21 cellular contexts compared by ENCODE assay signal in genomic region chr19:1998712-1999708, GRCh38. TPM values are rescaled to one million over a fixed set of nuclear protein-coding genes. Genes with fewer than 3 reads are reported as not detected.
DNase-seq lines count a peak whose midpoint lies in the region; ATAC-seq, FAIRE-seq and TF ChIP-seq lines count a peak whose summit lies in the region.
"Had no signal": no experiment of that assay in that cellular context is flagged by ENCODE, and none has a peak within 500 bp of the region (broad histone marks: within the 10 kb centered on the region; RNA-seq: fewer than 3 reads in every experiment).

No MANE protein-coding gene starts in this region.

- H3K27ac ChIP-seq in right cardiac atrium (ENCODE audit: low read length), result no peak overlapping the region
- no peak overlapping the region for H3K27ac ChIP-seq in HepG2 (ENCODE audit: extremely low read length, insufficient read depth, low read length)
- no peak overlapping the region for H3K27ac ChIP-seq in upper lobe of right lung
- H3K27ac ChIP-seq: A549, GM23248 had no signal

- no peak overlapping the region for H3K4me3 ChIP-seq in right cardiac atrium (ENCODE audit: low read length)
- no peak overlapping the region for H3K4me3 ChIP-seq in HepG2 (replicated peaks in 1 of 3; ENCODE audit: insufficient read depth in 1 of 3, low read depth in 2 of 3, low read length in 3 of 3)
- no peak overlapping the region for H3K4me3 ChIP-seq in upper lobe of right lung
- H3K4me3 ChIP-seq: A549, GM23248 had no signal

- no peaks in the 10 kb centered on the region for H3K79me2 ChIP-seq in HepG2 (ENCODE audit: insufficient read depth, low read length)

- 94% methylated on average over 52 of the region's 52 CpGs for WGBS in right cardiac atrium
- 97% methylated on average over 40 of the region's 52 CpGs for WGBS in HepG2 (ENCODE audit: low lambda C conversion rate)

- no peak for FAIRE-seq in HepG2 (lab: Jason Lieb, UNC)
- FAIRE-seq: A549, GM12892, GM18507 had no signal

- POLR2A ChIA-PET in HepG2 (lab: Yijun Ruan, JAX), result no interaction called here

- no peak overlapping the region for H3K9ac ChIP-seq in HepG2 (ENCODE audit: insufficient read depth, low read depth, low read length)
- H3K9ac ChIP-seq: GM23248 had no signal

- H3K27ac Mint-ChIP-seq in T-helper 17 cell, result no peak overlapping the region
- H3K27ac Mint-ChIP-seq: CD4-positive, alpha-beta T cell had no signal

- TF ChIP-seq EP300 in HepG2 (IDR thresholded peaks at IDR 0.05; ENCODE audit: low read depth in 2 of 2, low read length in 2 of 2) (no peak), HepG2 (CRISPR knock-in tag; IDR thresholded peaks at IDR 0.05; ENCODE audit: borderline replicate concordance) (no peak)

- H3K4me2 ChIP-seq in HepG2 (ENCODE audit: low read depth, low read length), result no peak overlapping the region
- H3K4me2 ChIP-seq: A549 had no signal

- H3K27me3 ChIP-seq in right cardiac atrium (ENCODE audit: control insufficient read depth, insufficient read depth), result no peaks in the 10 kb centered on the region
- H3K27me3 ChIP-seq in HepG2 (ENCODE audit: control insufficient read depth in 1 of 2, insufficient read depth in 2 of 2, low read length in 2 of 2), result no peaks in the 10 kb centered on the region
- no peaks in the 10 kb centered on the region for H3K27me3 ChIP-seq in upper lobe of right lung

- H4K20me1 ChIP-seq in HepG2 (ENCODE audit: insufficient read depth, low read length), result no peaks in the 10 kb centered on the region

- in situ Hi-C loops in HepG2 (cut with HindIII; ENCODE audit: extremely low pct_ligation_motif_present, low pct_unique_long_range_greater_than_20kb), result no loop called here

- H3K4me1 ChIP-seq in right cardiac atrium (ENCODE audit: control insufficient read depth, insufficient read depth, low read length), result no peaks in the 10 kb centered on the region
- no peaks in the 10 kb centered on the region for H3K4me1 ChIP-seq in HepG2 (ENCODE audit: insufficient read depth, low read length)
- H3K4me1 ChIP-seq in upper lobe of right lung, result no peaks in the 10 kb centered on the region
- H3K4me1 ChIP-seq: A549 had no signal

- BruUV-seq in HepG2 (replicated peaks; lab: Mats Ljungman, UMichigan), result no TSS peak

- peak; percentile 15 to 22 for ATAC-seq in right cardiac atrium
- ATAC-seq in Right ventricle myocardium inferior, result no peak
- no peak for ATAC-seq in T-helper 17 cell
- ATAC-seq in HepG2, result no peak
- peak; percentile 19 for ATAC-seq in upper lobe of right lung

- no peaks in the 10 kb centered on the region; a peak in 1 of 5 replicates for H3K36me3 ChIP-seq in HepG2 (replicated peaks in 1 of 2; ENCODE audit: control insufficient read depth in 1 of 2, insufficient read depth in 2 of 2, low read length in 2 of 2)
- H3K36me3 ChIP-seq in upper lobe of right lung, result peaks cover 30% of the 10 kb centered on the region

- no peak for TF ChIP-seq RAD21 in HepG2 (CRISPR knock-in tag; IDR thresholded peaks at IDR 0.05)

- intact Hi-C loops in right cardiac atrium (cut with DNase I), result no loop called here
- intact Hi-C loops in Right ventricle myocardium inferior (cut with DNase I), result no loop called here
- intact Hi-C loops in HepG2 (cut with micrococcal nuclease; ENCODE audit: unreplicated experiment), result no loop called here
- intact Hi-C loops in upper lobe of right lung (cut with DNase I), result no loop called here

- H3K9me3 ChIP-seq in right cardiac atrium (ENCODE audit: control insufficient read depth, low read length) (no peaks in the 10 kb centered on the region), T-helper 17 cell (ENCODE audit: control insufficient read depth, low read length, poor library complexity, severe bottlenecking) (no peaks in the 10 kb centered on the region), HepG2 (ENCODE audit: low read length) (no peaks in the 10 kb centered on the region), upper lobe of right lung (no peaks in the 10 kb centered on the region)

- CTCF ChIA-PET in HepG2 (lab: Yijun Ruan, JAX; ENCODE audit: low intra/inter-chr PET ratio, low total read pairs), result no interaction called here

- H3K4me1 Mint-ChIP-seq in T-helper 17 cell, result peaks cover 10% of the 10 kb centered on the region

- no peak overlapping the region for H2AFZ ChIP-seq in HepG2 (ENCODE audit: low read length)
- H2AFZ ChIP-seq: GM23248 had no signal

- no peaks in the 10 kb centered on the region for H3K27me3 Mint-ChIP-seq in T-helper 17 cell
- H3K27me3 Mint-ChIP-seq: CD4-positive, alpha-beta T cell had no signal

- H3K4me3 Mint-ChIP-seq in T-helper 17 cell, result peak overlapping the region; percentile 69
- H3K4me3 Mint-ChIP-seq: CD4-positive, alpha-beta T cell had no signal

- TF ChIP-seq POLR2A in HepG2 (IDR thresholded peaks at IDR 0.05; ENCODE audit: insufficient read depth in 1 of 2, low read depth in 2 of 2, low read length in 2 of 2), result no peak

- peak in 1 of 3 donors; percentile 48 for DNase-seq in right cardiac atrium
- no peak for DNase-seq in Right ventricle myocardium inferior (ENCODE audit: missing footprints)
- no peak for DNase-seq in T-helper 17 cell
- DNase-seq in HepG2 (ENCODE audit: low spot score), result no peak
- DNase-seq in upper lobe of right lung, result no peak
- no peak for DNase-seq in NCI-H524 (lab: John Stamatoyannopoulos, UW)
- DNase-seq in DMS153 treated with DMSO at 0.1 percent for 48 hours (lab: John Stamatoyannopoulos, UW; ENCODE audit: unreplicated experiment), result no peak
- no peak for DNase-seq in cerebellar cortex (ENCODE audit: low spot score)
- DNase-seq: CD4-positive, alpha-beta T cell; DMS53; EL; GM23248; HCEC 1CT; KBM-7; NCI-H187; NCI-H2107; NCI-H2227 treated with DMSO at 0.1 percent for 48 hours; NCI-H524 treated with DMSO at 0.1 percent for 48 hours had no signal

- TF ChIP-seq CTCF in HepG2 (CRISPR knock-in tag; IDR thresholded peaks at IDR 0.05) (no peak), upper lobe of right lung (IDR thresholded peaks at IDR 0.05) (no peak)

- H3K36me3 Mint-ChIP-seq in T-helper 17 cell (ENCODE audit: low read depth), result peaks cover 5% of the 10 kb centered on the region

RNA-seq across cellular contexts. Expression of gene BTBD2, which starts 16.5 kb away (rescaled TPM):
- total RNA-seq in right cardiac atrium (10 to 100 TPM; 52.7 to 68.4 (median 62.2) TPM), Right ventricle myocardium inferior (48.7 TPM), T-helper 17 cell (10 to 100 TPM; 53.4 to 64.6 TPM), HepG2 (2016; rRNA removed; fragmentation: Illumina TruSeq; extraction: Trizol) (28.1 and 30.9 TPM in 2 replicates), upper lobe of right lung (56.5 TPM)
- polyA plus RNA-seq in right cardiac atrium (39.3 TPM), HepG2 (2011; rRNA removed) (45.3 and 45.6 TPM in 2 replicates)
- total RNA-seq in HepG2 (2016; cell fraction: cytosol; rRNA removed; fragmentation: Illumina TruSeq; extraction: Trizol; ENCODE audit: low read depth), result 33.3 and 38.0 TPM in 2 replicates
- total RNA-seq in HepG2 (2016; cell fraction: insoluble cytoplasmic fraction; rRNA removed; fragmentation: Illumina TruSeq; extraction: Trizol), result 26.7 and 27.1 TPM in 2 replicates
- 73.7 and 74.9 TPM in 2 replicates for total RNA-seq in HepG2 (2016; cell fraction: membrane; rRNA removed; fragmentation: Illumina TruSeq; extraction: Trizol)
- total RNA-seq in HepG2 (2016; cell fraction: nucleus; rRNA removed; fragmentation: Illumina TruSeq; extraction: Trizol), result 18.7 and 18.8 TPM in 2 replicates
- polyA plus RNA-seq in HepG2 (2011; cell fraction: cytosol; rRNA removed), result 23.9 and 43.2 TPM in 2 replicates
- 43.1 and 48.6 TPM in 2 replicates for polyA plus RNA-seq in HepG2 (2011; cell fraction: nucleus; rRNA removed)
- 46.5 and 49.0 TPM in 2 replicates for polyA plus RNA-seq in HepG2 (2012)
- polyA plus RNA-seq in HepG2 (2016; cell fraction: cytosol; fragmentation: Illumina TruSeq; extraction: Trizol; ENCODE audit: low read depth), result 74.0 and 79.4 TPM in 2 replicates
- 39.4 and 51.6 TPM in 2 replicates for polyA plus RNA-seq in HepG2 (2016; cell fraction: insoluble cytoplasmic fraction; fragmentation: Illumina TruSeq; extraction: Trizol; ENCODE audit: low read depth)
- 106 and 123 TPM in 2 replicates for polyA plus RNA-seq in HepG2 (2016; cell fraction: membrane; fragmentation: Illumina TruSeq; extraction: Trizol; ENCODE audit: low read depth)
- 43.6 and 45.5 TPM in 2 replicates for polyA plus RNA-seq in HepG2 (2016; cell fraction: nucleus; fragmentation: Illumina TruSeq; extraction: Trizol; ENCODE audit: insufficient read depth, low read depth)
- polyA minus RNA-seq in HepG2 (2011; rRNA and poly(A)+ RNA removed; ENCODE audit: low replicate concordance), result 32.8 and 55.6 TPM in 2 replicates
- 39.1 and 43.2 TPM in 2 replicates for polyA minus RNA-seq in HepG2 (2011; cell fraction: cytosol; rRNA and poly(A)+ RNA removed)
- polyA minus RNA-seq in HepG2 (2011; cell fraction: nucleus; rRNA and poly(A)+ RNA removed), result 10.3 and 12.1 TPM in 2 replicates

RNA-seq across cellular contexts. Expression of gene MKNK2, which starts 52.0 kb away (rescaled TPM):
- total RNA-seq in right cardiac atrium, result 100 to 1,000 TPM in 3 of 4 donors, 10 to 100 TPM in 1; 96.9 to 151 (median 122) TPM
- polyA plus RNA-seq in right cardiac atrium, result 75.9 TPM
- total RNA-seq in Right ventricle myocardium inferior, result 234 TPM
- total RNA-seq in T-helper 17 cell, result 100 to 1,000 TPM; 256 to 288 TPM
- total RNA-seq in HepG2 (2016; rRNA removed; fragmentation: Illumina TruSeq; extraction: Trizol), result 35.5 and 44.9 TPM in 2 replicates
- total RNA-seq in HepG2 (2016; cell fraction: cytosol; rRNA removed; fragmentation: Illumina TruSeq; extraction: Trizol; ENCODE audit: low read depth), result 52.3 and 57.0 TPM in 2 replicates
- total RNA-seq in HepG2 (2016; cell fraction: insoluble cytoplasmic fraction; rRNA removed; fragmentation: Illumina TruSeq; extraction: Trizol), result 30.7 and 45.2 TPM in 2 replicates
- 90.7 and 98.8 TPM in 2 replicates for total RNA-seq in HepG2 (2016; cell fraction: membrane; rRNA removed; fragmentation: Illumina TruSeq; extraction: Trizol)
- total RNA-seq in HepG2 (2016; cell fraction: nucleus; rRNA removed; fragmentation: Illumina TruSeq; extraction: Trizol), result 29.7 and 31.4 TPM in 2 replicates
- polyA plus RNA-seq in HepG2 (2011; rRNA removed), result 112 and 129 TPM in 2 replicates
- polyA plus RNA-seq in HepG2 (2011; cell fraction: cytosol; rRNA removed), result 75.6 and 125 TPM in 2 replicates
- 253 and 307 TPM in 2 replicates for polyA plus RNA-seq in HepG2 (2011; cell fraction: nucleus; rRNA removed)
- 68.1 and 73.6 TPM in 2 replicates for polyA plus RNA-seq in HepG2 (2012)
- 65.6 and 66.5 TPM in 2 replicates for polyA plus RNA-seq in HepG2 (2016; cell fraction: cytosol; fragmentation: Illumina TruSeq; extraction: Trizol; ENCODE audit: low read depth)
- 34.0 and 45.2 TPM in 2 replicates for polyA plus RNA-seq in HepG2 (2016; cell fraction: insoluble cytoplasmic fraction; fragmentation: Illumina TruSeq; extraction: Trizol; ENCODE audit: low read depth)
- 77.4 and 85.7 TPM in 2 replicates for polyA plus RNA-seq in HepG2 (2016; cell fraction: membrane; fragmentation: Illumina TruSeq; extraction: Trizol; ENCODE audit: low read depth)
- polyA plus RNA-seq in HepG2 (2016; cell fraction: nucleus; fragmentation: Illumina TruSeq; extraction: Trizol; ENCODE audit: insufficient read depth, low read depth), result 73.2 and 74.3 TPM in 2 replicates
- 79.7 and 204 TPM in 2 replicates for polyA minus RNA-seq in HepG2 (2011; rRNA and poly(A)+ RNA removed; ENCODE audit: low replicate concordance)
- polyA minus RNA-seq in HepG2 (2011; cell fraction: cytosol; rRNA and poly(A)+ RNA removed), result 99.9 and 101 TPM in 2 replicates
- 40.2 and 51.7 TPM in 2 replicates for polyA minus RNA-seq in HepG2 (2011; cell fraction: nucleus; rRNA and poly(A)+ RNA removed)
- total RNA-seq in upper lobe of right lung, result 314 TPM

RNA-seq across cellular contexts. Expression of gene CSNK1G2, which starts 58.0 kb away (rescaled TPM):
- 10 to 100 TPM; 25.6 to 32.2 (median 29.0) TPM for total RNA-seq in right cardiac atrium
- polyA plus RNA-seq in right cardiac atrium, result 30.2 TPM
- 23.6 TPM for total RNA-seq in Right ventricle myocardium inferior
- 100 to 1,000 TPM; 110 to 117 TPM for total RNA-seq in T-helper 17 cell
- 29.7 and 53.8 TPM in 2 replicates for total RNA-seq in HepG2 (2016; rRNA removed; fragmentation: Illumina TruSeq; extraction: Trizol)
- 40.6 and 41.0 TPM in 2 replicates for total RNA-seq in HepG2 (2016; cell fraction: cytosol; rRNA removed; fragmentation: Illumina TruSeq; extraction: Trizol; ENCODE audit: low read depth)
- 26.8 and 56.3 TPM in 2 replicates for total RNA-seq in HepG2 (2016; cell fraction: insoluble cytoplasmic fraction; rRNA removed; fragmentation: Illumina TruSeq; extraction: Trizol)
- 85.2 and 87.4 TPM in 2 replicates for total RNA-seq in HepG2 (2016; cell fraction: membrane; rRNA removed; fragmentation: Illumina TruSeq; extraction: Trizol)
- total RNA-seq in HepG2 (2016; cell fraction: nucleus; rRNA removed; fragmentation: Illumina TruSeq; extraction: Trizol), result 39.2 and 46.8 TPM in 2 replicates
- polyA plus RNA-seq in HepG2 (2011; rRNA removed), result 72.5 and 88.4 TPM in 2 replicates
- polyA plus RNA-seq in HepG2 (2011; cell fraction: cytosol; rRNA removed), result 33.8 and 56.1 TPM in 2 replicates
- polyA plus RNA-seq in HepG2 (2011; cell fraction: nucleus; rRNA removed), result 380 and 522 TPM in 2 replicates
- polyA plus RNA-seq in HepG2 (2012), result 38.6 and 40.4 TPM in 2 replicates
- 39.6 and 47.2 TPM in 2 replicates for polyA plus RNA-seq in HepG2 (2016; cell fraction: cytosol; fragmentation: Illumina TruSeq; extraction: Trizol; ENCODE audit: low read depth)
- polyA plus RNA-seq in HepG2 (2016; cell fraction: insoluble cytoplasmic fraction; fragmentation: Illumina TruSeq; extraction: Trizol; ENCODE audit: low read depth), result 36.1 and 45.7 TPM in 2 replicates
- polyA plus RNA-seq in HepG2 (2016; cell fraction: membrane; fragmentation: Illumina TruSeq; extraction: Trizol; ENCODE audit: low read depth), result 79.1 and 81.2 TPM in 2 replicates
- polyA plus RNA-seq in HepG2 (2016; cell fraction: nucleus; fragmentation: Illumina TruSeq; extraction: Trizol; ENCODE audit: insufficient read depth, low read depth), result 157 TPM in 2 replicates
- 51.2 and 83.6 TPM in 2 replicates for polyA minus RNA-seq in HepG2 (2011; rRNA and poly(A)+ RNA removed; ENCODE audit: low replicate concordance)
- polyA minus RNA-seq in HepG2 (2011; cell fraction: cytosol; rRNA and poly(A)+ RNA removed), result 23.6 and 25.2 TPM in 2 replicates
- 18.2 and 21.2 TPM in 2 replicates for polyA minus RNA-seq in HepG2 (2011; cell fraction: nucleus; rRNA and poly(A)+ RNA removed)
- total RNA-seq in upper lobe of right lung, result 60.6 TPM

Comparison
In these comparisons a context has a peak if more than half of its experiments do, and no peak if none do; other contexts are left out.
1. ATAC-seq: peak in right cardiac atrium (2 of 2) and upper lobe of right lung (single experiment); none in Right ventricle myocardium inferior (single experiment), T-helper 17 cell (single experiment) and HepG2 (single experiment).